23 cellular contexts compared by ENCODE assay signal in the genomic region with DNA sequence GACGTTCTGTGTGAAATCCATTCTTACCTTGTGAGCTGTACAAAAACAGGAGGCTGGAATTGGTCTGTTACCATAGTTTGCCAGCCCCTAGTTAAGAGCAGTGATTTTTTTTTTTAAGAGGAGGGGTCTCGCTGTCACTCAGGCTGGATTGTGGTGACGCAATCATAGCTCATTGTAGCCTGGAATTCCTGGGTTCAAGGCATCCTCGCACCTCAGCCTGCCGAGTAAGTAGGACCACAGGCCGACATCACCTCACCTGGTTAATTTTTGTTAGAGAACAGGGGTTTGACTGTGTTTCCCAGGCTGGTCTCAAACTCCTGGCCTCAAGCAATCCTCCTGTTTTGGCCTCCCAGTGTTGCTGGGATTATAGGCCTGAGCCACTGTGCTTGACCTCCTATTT. TPM values are rescaled to one million over a fixed set of nuclear protein-coding genes. Genes with fewer than 3 reads are reported as not detected.
DNase-seq lines count a peak whose midpoint lies in the region; ATAC-seq, FAIRE-seq and TF ChIP-seq lines count a peak whose summit lies in the region.
"Had no signal": no experiment of that assay in that cellular context is flagged by ENCODE, and none has a peak within 500 bp of the region (broad histone marks: within the 10 kb centered on the region; RNA-seq: fewer than 3 reads in every experiment).

No MANE protein-coding gene starts in this region.

- H2BK20ac ChIP-seq in H9 (ENCODE audit: low read depth, low read length, poor library complexity, severe bottlenecking) = no peak overlapping the region

- no peak for DNase-seq in CD4-positive, alpha-beta T cell
- DNase-seq in H9 (no peak), T-helper 17 cell (no peak), urothelium cell line (ENCODE audit: low spot score) (no peak), NCI-H82 treated with DMSO at 0.1 percent for 48 hours (lab: John Stamatoyannopoulos, UW; ENCODE audit: unreplicated experiment) (no peak), DMS 273 treated with DMSO at 0.1 percent for 48 hours (lab: John Stamatoyannopoulos, UW) (no peak)
- DNase-seq: COR-L47, DND-41, HCEC 1CT, MM.1S, NCI-H1048, NCI-H1417 treated with DMSO at 0.1 percent for 48 hours, NCI-H1930, NCI-H226, NCI-H524, NCI-H774 had no signal

- CTCF ChIA-PET in CD4-positive, alpha-beta T cell (lab: Charles Lee) = no interaction called here

- no peak overlapping the region; the same call in 1 of the 2 replicates for H3K14ac ChIP-seq in H9 (ENCODE audit: insufficient read depth, low read length)

- H3K9ac ChIP-seq in H9 (ENCODE audit: extremely low read depth, insufficient read length, low read length) (no peak overlapping the region), iPS-20b (ENCODE audit: low read depth, low read length) (no peak overlapping the region)

- no peak overlapping the region for H4K91ac ChIP-seq in H9 (ENCODE audit: insufficient read length, low read depth, low read length)

- no peak for FAIRE-seq in urothelium cell line (lab: Jason Lieb, UNC)
- FAIRE-seq: A549, GM12878 had no signal

- H3K27ac ChIP-seq in CD4-positive, alpha-beta T cell (ENCODE audit: low read depth, low read length) = no peak overlapping the region
- H3K27ac ChIP-seq in H9 (ENCODE audit: insufficient read length, low read depth, low read length) (no peak overlapping the region), iPS-20b (ENCODE audit: low read length) (no peak overlapping the region)
- H3K27ac ChIP-seq: A549 had no signal

- POLR2A ChIA-PET in CD4-positive, alpha-beta T cell (lab: Charles Lee) = no interaction called here

- H3K9me3 Mint-ChIP-seq in CD4-positive, alpha-beta T cell = no peaks in the 10 kb centered on the region
- H3K9me3 Mint-ChIP-seq in H9 = peaks cover 48 to 49% of the 10 kb centered on the region in 2 experiments

- ATAC-seq in CD4-positive, alpha-beta T cell (ENCODE audit: poor library complexity) = no peak
- no peak for ATAC-seq in T-helper 17 cell
- ATAC-seq: A549, GM12878, Panc1, SK-N-SH treated with all-trans-retinoic acid at 6 μM for 48 hours had no signal

- no peak overlapping the region for H3K56ac ChIP-seq in H9 (ENCODE audit: insufficient read length, low read depth, low read length)

- H3K4me3 Mint-ChIP-seq in CD4-positive, alpha-beta T cell = peak overlapping the region; percentile 15
- H3K4me3 Mint-ChIP-seq in H9 (peak overlapping the region in 1 of 2 experiments; percentile 17; a peak in 1 of 5 replicates), T-helper 17 cell (peak overlapping the region; percentile 49)
- H3K4me3 Mint-ChIP-seq: B cell, CD14-positive monocyte had no signal

- no peak overlapping the region for H3K18ac ChIP-seq in H9 (ENCODE audit: insufficient read length, low read depth, low read length)

- peaks cover 4% of the 10 kb centered on the region; the same call in 1 of the 2 replicates for H3K4me1 ChIP-seq in H9 (ENCODE audit: insufficient read depth, low read length)
- peaks cover 23% of the 10 kb centered on the region for H3K4me1 ChIP-seq in iPS-20b (ENCODE audit: insufficient read depth, low read length)

- no peak overlapping the region for H2BK120ac ChIP-seq in H9 (ENCODE audit: low read depth, low read length, poor library complexity, severe bottlenecking)

- no peak overlapping the region for H2BK15ac ChIP-seq in H9 (ENCODE audit: low read depth, low read length)

- peaks cover 2% of the 10 kb centered on the region for H4K20me1 ChIP-seq in H9 (ENCODE audit: control insufficient read depth, insufficient read depth, insufficient read length)

- H3K9me3 ChIP-seq in CD4-positive, alpha-beta T cell (ENCODE audit: control insufficient read depth, low read length) = no peaks in the 10 kb centered on the region
- no peaks in the 10 kb centered on the region for H3K9me3 ChIP-seq in H9 (ENCODE audit: control insufficient read depth, low read depth, low read length)
- H3K9me3 ChIP-seq in T-helper 17 cell (ENCODE audit: control insufficient read depth, low read length, poor library complexity, severe bottlenecking) = no peaks in the 10 kb centered on the region
- H3K9me3 ChIP-seq in iPS-20b (ENCODE audit: insufficient read depth, low read depth, low read length) = no peaks in the 10 kb centered on the region
- H3K9me3 ChIP-seq: A549 had no signal

- intact Hi-C loops in CD4-positive, alpha-beta T cell (cut with DNase I, micrococcal nuclease) = no loop called here

- H4K5ac ChIP-seq in H9 (ENCODE audit: insufficient read length, low read depth, low read length) = no peak overlapping the region

- H3K4me2 ChIP-seq in H9 (ENCODE audit: insufficient read depth, insufficient read length, low read length) = peak overlapping the region; percentile 58

- peaks cover 21% of the 10 kb centered on the region for H3K36me3 Mint-ChIP-seq in CD4-positive, alpha-beta T cell (ENCODE audit: low read depth)
- H3K36me3 Mint-ChIP-seq in H9 (ENCODE audit: insufficient read depth in 1 of 3, low read depth in 3 of 3) (peaks cover 18 to 88% (median 69%) of the 10 kb centered on the region in 3 experiments), T-helper 17 cell (ENCODE audit: low read depth) (no peaks in the 10 kb centered on the region)

- no peak overlapping the region for H3K4ac ChIP-seq in H9 (ENCODE audit: low read depth, low read length)

- H2AFZ ChIP-seq in H9 (ENCODE audit: low read length) = no peak overlapping the region

- peaks cover 85% of the 10 kb centered on the region for H3K4me1 Mint-ChIP-seq in CD4-positive, alpha-beta T cell (ENCODE audit: low read depth)
- H3K4me1 Mint-ChIP-seq in H9 (peaks cover 42 to 49% of the 10 kb centered on the region in 2 experiments), T-helper 17 cell (peaks cover 34% of the 10 kb centered on the region)

- no peaks in the 10 kb centered on the region for H3K79me1 ChIP-seq in H9 (ENCODE audit: insufficient read depth, low read depth, low read length, poor library complexity, severe bottlenecking)

- peaks cover 4% of the 10 kb centered on the region for H3K23me2 ChIP-seq in H9 (ENCODE audit: insufficient read length, low read depth, low read length, poor library complexity, severe bottlenecking)

- H2BK12ac ChIP-seq in H9 (ENCODE audit: insufficient read length, low read depth, low read length) = no peak overlapping the region

- no peak overlapping the region for H3T11ph ChIP-seq in H9 (ENCODE audit: low read length)

- H3K36me3 ChIP-seq in iPS-20b (ENCODE audit: insufficient read depth, low read depth, low read length) = peaks cover 56% of the 10 kb centered on the region

- H3K27me3 ChIP-seq in CD4-positive, alpha-beta T cell (ENCODE audit: control insufficient read depth, insufficient read depth, low read length) = no peaks in the 10 kb centered on the region
- no peaks in the 10 kb centered on the region for H3K27me3 ChIP-seq in H9 (ENCODE audit: insufficient read depth, low read length)
- H3K27me3 ChIP-seq in iPS-20b (ENCODE audit: insufficient read depth, low read length) = no peaks in the 10 kb centered on the region

- no peak overlapping the region for H3K23ac ChIP-seq in H9 (ENCODE audit: insufficient read length, low read depth, low read length)

- no peak for TF ChIP-seq CTCF in CD4-positive, alpha-beta T cell (IDR thresholded peaks at IDR 0.05)
- TF ChIP-seq CTCF in H9 (conservative IDR thresholded peaks at IDR 0.05) = no peak

- no peaks in the 10 kb centered on the region for H3K27me3 Mint-ChIP-seq in CD4-positive, alpha-beta T cell
- H3K27me3 Mint-ChIP-seq in H9 (ENCODE audit: low read depth) (peaks cover 2% of the 10 kb centered on the region; the same call in 1 of the 2 replicates), T-helper 17 cell (no peaks in the 10 kb centered on the region)
- H3K27me3 Mint-ChIP-seq: B cell had no signal

- H3K27ac Mint-ChIP-seq in CD4-positive, alpha-beta T cell = no peak overlapping the region
- H3K27ac Mint-ChIP-seq in H9 (peak overlapping the region in 1 of 3 experiments; percentile 95; a peak in 2 of 7 replicates), T-helper 17 cell (no peak overlapping the region)
- H3K27ac Mint-ChIP-seq: B cell, CD14-positive monocyte had no signal

- no CpG with 5 or more reads among the region's 6 CpGs for WGBS in H9 (ENCODE audit: extremely low coverage, insufficient read length, low lambda C conversion rate)

- no peak overlapping the region for H2BK5ac ChIP-seq in H9 (ENCODE audit: insufficient read length, low read length)

- H4K8ac ChIP-seq in H9 (replicated peaks; ENCODE audit: insufficient read length, low read depth, low read length) = no peak overlapping the region

- peaks cover 92% of the 10 kb centered on the region for H3K79me2 ChIP-seq in H9 (ENCODE audit: insufficient read depth, low read length)

- H3K4me3 ChIP-seq in iPS-20b (ENCODE audit: low read length) = peak overlapping the region; percentile 97
- H3K4me3 ChIP-seq: A549, GM12878 had no signal

- H2AK5ac ChIP-seq in H9 (ENCODE audit: insufficient read length, low read length) = no peak overlapping the region

RNA-seq across cellular contexts. Expression of gene USP9X, which starts 7.5 kb away (rescaled TPM):
- total RNA-seq in CD4-positive, alpha-beta T cell = 10 to 100 TPM; 70.4 to 74.8 TPM
- total RNA-seq in H9 (2021) = 268 and 284 TPM in 2 replicates
- 10 to 100 TPM; 69.1 to 86.2 TPM for total RNA-seq in T-helper 17 cell
